22 cellular contexts compared by ENCODE assay signal in the genomic region with DNA sequence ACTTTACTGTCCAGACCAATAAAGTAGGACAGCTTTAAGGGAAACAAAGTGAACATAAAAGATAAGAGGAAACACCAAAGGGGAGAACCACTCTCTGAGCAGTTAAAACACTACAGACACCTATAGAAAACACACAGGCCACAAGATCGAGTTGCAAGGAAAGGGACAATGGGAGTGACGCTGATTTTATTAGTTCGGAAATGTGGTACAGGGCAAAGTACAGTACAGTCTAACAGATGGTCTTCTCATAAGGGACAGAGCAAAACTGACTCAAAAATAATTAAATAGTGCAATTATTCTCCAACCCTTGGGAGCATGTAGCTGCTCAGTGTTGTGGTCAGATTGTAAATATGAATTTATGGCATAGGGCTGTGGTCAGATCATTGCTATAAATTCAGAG.
"Had no signal": no experiment of that assay in that cellular context is flagged by ENCODE, and none has a peak within 500 bp of the region (broad histone marks: within the 10 kb centered on the region; RNA-seq: fewer than 3 reads in every experiment).

No MANE protein-coding gene starts in this region.

- H3K27me3 ChIP-seq: breast epithelium, MG63 had no signal

- H3K4me1 Mint-ChIP-seq: activated naive CD4-positive, alpha-beta T cell treated with anti-CD3 and anti-CD28 coated beads, Interleukin-2, amount 50 U/mL, for 24 hours had no signal

- H3K9me3 ChIP-seq: breast epithelium, MG63 had no signal

- H3K27ac Mint-ChIP-seq: activated CD8-positive, alpha-beta T cell treated with anti-CD3 and anti-CD28 coated beads, Interleukin-2, amount 10 ng/mL, durations not matched to agents 7 days and 5 days; activated naive CD4-positive, alpha-beta T cell treated with anti-CD3 and anti-CD28 coated beads, Interleukin-2, amount 50 U/mL, for 24 hours had no signal

- H3K4me1 ChIP-seq: breast epithelium had no signal

- H3K36me3 ChIP-seq: breast epithelium, MG63, WERI-Rb-1 had no signal

- H3K4me3 Mint-ChIP-seq: activated CD8-positive, alpha-beta T cell treated with anti-CD3 and anti-CD28 coated beads, Interleukin-2, amount 10 ng/mL, durations not matched to agents 7 days and 5 days; activated naive CD4-positive, alpha-beta T cell treated with anti-CD3 and anti-CD28 coated beads, Interleukin-2, amount 50 U/mL, for 24 hours had no signal

- H3K36me3 Mint-ChIP-seq: activated naive CD4-positive, alpha-beta T cell treated with anti-CD3 and anti-CD28 coated beads, Interleukin-2, amount 50 U/mL, for 24 hours had no signal

- H3K27ac ChIP-seq: breast epithelium, SK-N-MC, WERI-Rb-1 had no signal

- H3K27me3 Mint-ChIP-seq: activated naive CD4-positive, alpha-beta T cell treated with anti-CD3 and anti-CD28 coated beads, Interleukin-2, amount 50 U/mL, for 24 hours had no signal

- DNase-seq: activated CD4-positive, alpha-beta T cell treated with anti-CD3 and anti-CD28 coated beads for 4 hours; activated CD8-positive, alpha-beta memory T cell treated with anti-CD3 and anti-CD28 coated beads, Interleukin-2, amount 50 U/mL, for 48 hours; activated CD8-positive, alpha-beta T cell treated with anti-CD3 and anti-CD28 coated beads, Interleukin-2, amount 10 ng/mL, durations not matched to agents 7 days and 5 days; activated T-cell treated with anti-CD3 and anti-CD28 coated beads, Interleukin-2, amount 50 U/mL, for 1 hour; aorta; central memory CD4-positive, alpha-beta T cell; MG63; NCI-H1105 treated with DMSO at 0.1 percent for 48 hours; NCI-H1436 treated with DMSO at 0.1 percent for 48 hours; NCI-H187; NCI-H2081; NCI-H2171 treated with DMSO at 0.1 percent for 48 hours; NCI-H226; NCI-H526; RPMI8226; T-helper 1 cell; WERI-Rb-1 had no signal

- ATAC-seq: activated CD8-positive, alpha-beta T cell treated with anti-CD3 and anti-CD28 coated beads, Interleukin-2, amount 10 ng/mL, durations not matched to agents 7 days and 5 days; Panc1; Right ventricle myocardium inferior had no signal

- H3K4me3 ChIP-seq: breast epithelium, MG63, SK-N-MC had no signal
